16 cellular contexts compared by ENCODE assay signal in the genomic region with DNA sequence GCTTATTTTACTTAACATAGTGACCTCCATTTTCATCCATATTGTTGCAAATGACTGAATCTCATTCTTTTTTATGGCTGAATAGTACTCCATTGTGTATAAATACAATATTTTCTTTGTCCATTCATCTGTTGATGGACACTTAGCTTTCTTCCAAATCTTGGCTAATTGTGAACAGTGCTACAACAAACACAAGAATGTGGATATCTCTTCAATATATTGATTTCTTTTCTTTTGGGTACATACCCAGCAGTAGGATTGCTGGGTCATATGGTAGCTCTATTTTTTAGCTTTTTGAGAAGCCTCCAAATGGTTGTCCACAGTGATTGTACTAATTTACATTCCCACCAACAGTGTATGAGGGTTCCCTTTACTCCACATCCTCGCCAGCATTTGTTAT.
"Had no signal": no experiment of that assay in that cellular context is flagged by ENCODE, and none has a peak within 500 bp of the region (broad histone marks: within the 10 kb centered on the region; RNA-seq: fewer than 3 reads in every experiment).

No MANE protein-coding gene starts in this region.

- DNase-seq: KBM-7, NCI-H1092 treated with DMSO at 0.1 percent for 48 hours, NCI-H1436, NCI-H187, NCI-H2029, NCI-H2081 treated with DMSO at 0.1 percent for 48 hours, NCI-H2171, NCI-H226, NCI-H446, NCI-H510A, NCI-H524 treated with DMSO at 0.1 percent for 48 hours, NCI-H774, SHP77 had no signal

- ATAC-seq: Panc1, SK-N-SH treated with all-trans-retinoic acid at 6 μM for 48 hours had no signal

- H3K27ac ChIP-seq: RWPE1 had no signal
